In the genomic region with DNA sequence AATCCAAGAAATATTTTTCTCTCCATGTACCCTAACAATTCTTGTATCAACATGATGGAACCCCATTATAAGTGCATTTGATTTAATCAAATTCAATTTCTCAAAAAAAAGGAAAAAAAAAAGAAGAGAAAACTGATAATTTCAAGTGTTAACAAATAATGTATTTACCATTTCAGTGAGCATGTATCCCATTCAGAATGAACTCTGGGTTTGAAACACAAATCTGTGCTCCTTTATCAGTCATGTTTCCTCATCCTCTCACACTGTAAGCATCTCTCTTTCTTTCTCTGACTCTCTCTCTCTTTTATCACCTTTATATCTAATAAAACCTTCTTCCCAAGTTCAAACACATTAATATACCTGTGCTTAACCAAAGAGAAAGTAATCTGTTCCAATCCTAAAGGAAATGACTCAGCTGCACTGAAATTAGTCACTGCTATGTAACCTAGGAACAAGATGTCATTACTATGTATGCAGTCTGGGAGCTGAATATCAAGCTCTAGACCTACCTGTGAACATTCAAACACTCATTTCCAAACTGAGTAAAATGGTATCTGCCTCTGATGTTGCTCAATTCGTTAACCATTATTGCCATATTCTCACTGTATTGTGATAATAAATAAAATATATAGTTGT, we compare ENCODE assay signal across 9 cellular contexts.
DNase-seq lines count a peak whose midpoint lies in the region; ATAC-seq and TF ChIP-seq lines count a peak whose summit lies in the region.
"Had no signal": no experiment of that assay in that cellular context is flagged by ENCODE, and none has a peak within 500 bp of the region (broad histone marks: within the 10 kb centered on the region; RNA-seq: fewer than 3 reads in every experiment).

No MANE protein-coding gene starts in this region.

- no peak for TF ChIP-seq CTCF in fibroblast of the aortic adventitia (IDR thresholded peaks at IDR 0.05; ENCODE audit: insufficient read depth, low read length)

- peak; percentile 51 for DNase-seq in AG20443 (ENCODE audit: low spot score)
- DNase-seq in LoVo (ENCODE audit: low spot score), result peak; percentile 91
- peak; percentile 67 for DNase-seq in fibroblast of the aortic adventitia (ENCODE audit: low read depth)
- no peak for DNase-seq in NOMO-1 (lab: John Stamatoyannopoulos, UW; ENCODE audit: unreplicated experiment in 2 of 2)
- no peak for DNase-seq in SHP77 treated with DMSO at 0.1 percent for 48 hours (lab: John Stamatoyannopoulos, UW)
- DNase-seq in hippocampal formation (lab: John Stamatoyannopoulos, UW), result no peak

- H3K4me3 ChIP-seq in fibroblast of the aortic adventitia (ENCODE audit: low read depth, low read length), result no peak overlapping the region
- H3K4me3 ChIP-seq: K562 had no signal

- ATAC-seq in GM21381 (IDR thresholded peaks at IDR 0.05; ENCODE audit: unreplicated experiment) (peak; percentile 79), GM18498 (IDR thresholded peaks at IDR 0.05; ENCODE audit: unreplicated experiment) (no peak)
- ATAC-seq: K562 had no signal

Comparison
In these comparisons a context has a peak if more than half of its experiments do, and no peak if none do; other contexts are left out.
1. DNase-seq: peak in AG20443 (single experiment), LoVo (single experiment) and fibroblast of the aortic adventitia (single experiment); none in NOMO-1 (0 of 2), SHP77 treated with DMSO at 0.1 percent for 48 hours (single experiment) and hippocampal formation (0 of 2).